In genomic region chr4:38413524-38414341, GRCh38 we compare ENCODE assay signal across 1 cellular context.
TF ChIP-seq lines count a peak whose summit lies in the region.

No MANE protein-coding gene starts in this region.

TF ChIP-seq in HepG2, 621 proteins besides CTCF, POLR2A, EP300 and RAD21 (continued from another document and continues in another):
- TF ChIP-seq PAXIP1 (CRISPR knock-in tag; conservative IDR thresholded peaks at IDR 0.05) (peak; percentile 51), ZNF597 (CRISPR knock-in tag; IDR thresholded peaks at IDR 0.05) (no peak), ZNF3 (CRISPR knock-in tag; IDR thresholded peaks at IDR 0.05) (no peak), ZNF501 (CRISPR knock-in tag; IDR thresholded peaks at IDR 0.05) (no peak), FOXC1 (CRISPR knock-in tag; IDR thresholded peaks at IDR 0.05; ENCODE audit: borderline replicate concordance) (no peak), IKZF5 (CRISPR knock-in tag; IDR thresholded peaks at IDR 0.05) (no peak), NKX3-1 (CRISPR knock-in tag; IDR thresholded peaks at IDR 0.05) (no peak), ZBTB10 (CRISPR knock-in tag; IDR thresholded peaks at IDR 0.05; ENCODE audit: borderline replicate concordance) (no peak), ZNF260 (CRISPR knock-in tag; IDR thresholded peaks at IDR 0.05; ENCODE audit: borderline replicate concordance, low read depth) (no peak), BHLHE40 (IDR thresholded peaks at IDR 0.05; ENCODE audit: low read length) (no peak), TRAFD1 (CRISPR knock-in tag; IDR thresholded peaks at IDR 0.05; ENCODE audit: borderline replicate concordance) (no peak), PHF21A (CRISPR knock-in tag; IDR thresholded peaks at IDR 0.05) (no peak), ATF2 (CRISPR knock-in tag; IDR thresholded peaks at IDR 0.05) (no peak), HOXD1 (CRISPR knock-in tag; IDR thresholded peaks at IDR 0.05) (no peak), BCL6 (CRISPR knock-in tag; IDR thresholded peaks at IDR 0.05) (no peak), HOMEZ (CRISPR knock-in tag; IDR thresholded peaks at IDR 0.05; ENCODE audit: low read depth) (peak; percentile 38; the same call in 1 of the 2 replicates), ELF3 (CRISPR knock-in tag; IDR thresholded peaks at IDR 0.05) (peak; percentile 70), HIVEP1 (CRISPR knock-in tag; IDR thresholded peaks at IDR 0.05) (no peak), ASH2L (IDR thresholded peaks at IDR 0.05; ENCODE audit: insufficient read length, low read depth, low read length) (peak; percentile 51), ZNF136 (CRISPR knock-in tag; IDR thresholded peaks at IDR 0.05; ENCODE audit: low read depth) (no peak), SP5 (CRISPR knock-in tag; IDR thresholded peaks at IDR 0.05; ENCODE audit: borderline replicate concordance, low read depth) (peak; percentile 47; the same call in 1 of the 2 replicates), HIC2 (CRISPR knock-in tag; IDR thresholded peaks at IDR 0.05; ENCODE audit: low read depth) (no peak), SP140L (CRISPR knock-in tag; IDR thresholded peaks at IDR 0.05; ENCODE audit: borderline replicate concordance) (no peak), HES4 (CRISPR knock-in tag; IDR thresholded peaks at IDR 0.05; ENCODE audit: borderline replicate concordance) (no peak), RERE (CRISPR knock-in tag; IDR thresholded peaks at IDR 0.05; ENCODE audit: low read depth) (no peak), ISX (CRISPR knock-in tag; conservative IDR thresholded peaks at IDR 0.05) (no peak), ZNF710 (CRISPR knock-in tag; IDR thresholded peaks at IDR 0.05; ENCODE audit: borderline replicate concordance) (no peak), SIX1 (CRISPR knock-in tag; IDR thresholded peaks at IDR 0.05; ENCODE audit: borderline replicate concordance) (no peak), HMG20A (CRISPR knock-in tag; IDR thresholded peaks at IDR 0.05; ENCODE audit: borderline replicate concordance) (peak; percentile 36; the same call in 1 of the 2 replicates), ZNF552 (CRISPR knock-in tag; IDR thresholded peaks at IDR 0.05; ENCODE audit: borderline replicate concordance) (no peak), CHD4 (IDR thresholded peaks at IDR 0.05; ENCODE audit: borderline replicate concordance, low read length) (no peak), CREB1 (IDR thresholded peaks at IDR 0.05) (no peak), CREB1 (CRISPR knock-in tag; IDR thresholded peaks at IDR 0.05) (peak; percentile 42; the same call in 1 of the 2 replicates), NR2F2 (IDR thresholded peaks at IDR 0.05; ENCODE audit: borderline replicate concordance, low read depth) (no peak)
